In the genomic region with DNA sequence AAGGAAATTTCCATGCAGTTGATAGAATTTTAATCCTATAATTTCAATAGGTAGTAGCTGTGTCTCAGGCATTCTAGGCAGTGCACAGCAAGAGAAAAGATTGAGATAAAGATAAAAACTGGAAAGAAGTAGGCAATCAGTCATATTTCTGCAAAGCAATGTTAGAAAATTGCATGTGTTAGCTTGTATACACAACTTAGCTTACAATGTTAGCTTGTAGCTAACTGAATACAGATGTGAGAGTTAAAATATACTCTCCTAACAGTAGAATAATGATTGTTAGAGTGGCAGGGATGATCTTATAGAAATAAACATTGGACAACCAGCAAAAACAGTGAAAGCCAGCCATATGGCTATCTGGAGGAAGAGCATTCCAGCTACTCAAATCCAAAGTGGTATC, we compare ENCODE assay signal across 1 cellular context.
TF ChIP-seq lines count a peak whose summit lies in the region.

No MANE protein-coding gene starts in this region.

TF ChIP-seq in IMR-90, 13 proteins besides CTCF, POLR2A, EP300 and RAD21:
- TF ChIP-seq CHD1 (IDR thresholded peaks at IDR 0.05; ENCODE audit: low read depth, low read length) (no peak), NFE2L2 (IDR thresholded peaks at IDR 0.05; ENCODE audit: low read depth, low read length) (no peak), CEBPB (IDR thresholded peaks at IDR 0.05; ENCODE audit: low read depth, low read length) (no peak), RFX5 (IDR thresholded peaks at IDR 0.05; ENCODE audit: low read depth, low read length) (no peak), RCOR1 (IDR thresholded peaks at IDR 0.05; ENCODE audit: insufficient replicate concordance, low read length) (no peak), MAFK (IDR thresholded peaks at IDR 0.05; ENCODE audit: low read depth, low read length) (no peak), MXI1 (IDR thresholded peaks at IDR 0.05; ENCODE audit: borderline replicate concordance, low read depth, low read length) (no peak)
